ENCODE assay signal across 8 cellular contexts in the genomic region with DNA sequence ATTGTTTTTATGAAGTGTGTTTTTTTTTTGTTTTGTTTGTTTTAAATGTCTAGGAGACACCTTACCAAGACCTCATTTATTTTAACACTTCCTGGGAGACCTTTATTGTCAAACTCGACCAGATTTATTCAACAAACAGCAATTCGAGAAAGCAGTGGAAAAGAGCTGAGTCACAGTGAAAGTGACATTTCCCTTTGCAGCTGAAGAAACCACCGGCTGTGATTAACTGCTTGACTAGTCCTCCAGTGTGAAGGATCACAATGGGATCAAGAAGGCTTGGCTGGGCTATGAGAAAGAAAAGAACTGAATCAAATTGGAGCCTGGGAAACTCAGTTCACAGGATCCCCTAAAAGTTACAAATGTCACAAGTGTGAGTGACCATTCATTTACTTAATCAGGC. TPM values are rescaled to one million over a fixed set of nuclear protein-coding genes. Genes with fewer than 3 reads are reported as not detected.
DNase-seq lines count a peak whose midpoint lies in the region; ATAC-seq lines count a peak whose summit lies in the region.

No MANE protein-coding gene starts in this region.

- DNase-seq in GM04504 (ENCODE audit: low read depth) (peak; percentile 32), HT-29 (ENCODE audit: low spot score) (peak; percentile 43), NCI-H187 treated with DMSO at 0.1 percent for 48 hours (lab: John Stamatoyannopoulos, UW) (no peak), NCI-H1092 (lab: John Stamatoyannopoulos, UW) (no peak)
- peak; percentile 11 for DNase-seq in stimulated activated naive CD8-positive, alpha-beta T cell treated with anti-CD3 and anti-CD28 coated beads, Interleukin-15, Interleukin-2, amounts not matched to agents 100 U/mL and 50 U/mL, for 24 hours
- DNase-seq in activated CD4-positive, alpha-beta T cell treated with anti-CD3 and anti-CD28 coated beads, Interleukin-2, amount 50 U/mL, for 4 hours: no peak

- intact Hi-C loops in dendritic cell treated with granulocyte-macrophage colony-stimulating factor and Interleukin-4, amounts not matched to agents 40 ng/mL and 50 ng/mL, for 4 days (cut with micrococcal nuclease): no loop called here

- H3K4me3 Mint-ChIP-seq in dendritic cell treated with granulocyte-macrophage colony-stimulating factor and Interleukin-4, amounts not matched to agents 40 ng/mL and 50 ng/mL, for 4 days: no peak overlapping the region

- H3K27ac Mint-ChIP-seq in dendritic cell treated with granulocyte-macrophage colony-stimulating factor and Interleukin-4, amounts not matched to agents 40 ng/mL and 50 ng/mL, for 4 days: peak overlapping the region; percentile 70

- peaks cover 6% of the 10 kb centered on the region for H3K27me3 Mint-ChIP-seq in dendritic cell treated with granulocyte-macrophage colony-stimulating factor and Interleukin-4, amounts not matched to agents 40 ng/mL and 50 ng/mL, for 4 days

- peaks cover 16% of the 10 kb centered on the region for H3K4me1 Mint-ChIP-seq in dendritic cell treated with granulocyte-macrophage colony-stimulating factor and Interleukin-4, amounts not matched to agents 40 ng/mL and 50 ng/mL, for 4 days (ENCODE audit: low read depth)

- peak; percentile 98 for ATAC-seq in GM21529 (IDR thresholded peaks at IDR 0.05; ENCODE audit: unreplicated experiment)
- ATAC-seq in stimulated activated naive CD8-positive, alpha-beta T cell treated with anti-CD3 and anti-CD28 coated beads, Interleukin-15, Interleukin-2, amounts not matched to agents 100 U/mL and 50 U/mL, for 24 hours: peak; percentile 79

- no peaks in the 10 kb centered on the region for H3K36me3 Mint-ChIP-seq in dendritic cell treated with granulocyte-macrophage colony-stimulating factor and Interleukin-4, amounts not matched to agents 40 ng/mL and 50 ng/mL, for 4 days (ENCODE audit: low read depth)

- H3K9me3 Mint-ChIP-seq in dendritic cell treated with granulocyte-macrophage colony-stimulating factor and Interleukin-4, amounts not matched to agents 40 ng/mL and 50 ng/mL, for 4 days: peaks cover 23% of the 10 kb centered on the region

RNA-seq across cellular contexts. Expression of gene ADH7, which starts 11.9 kb away (rescaled TPM):
- not detected in 2 replicates for total RNA-seq in HT-29 (2014; rRNA removed; shearing (Covaris generic))

Comparison
In these comparisons a context has a peak if more than half of its experiments do, and no peak if none do; other contexts are left out.
1. DNase-seq: peak in GM04504 (single experiment), HT-29 (single experiment) and stimulated activated naive CD8-positive, alpha-beta T cell treated with anti-CD3 and anti-CD28 coated beads, Interleukin-15, Interleukin-2, amounts not matched to agents 100 U/mL and 50 U/mL, for 24 hours (single experiment); none in NCI-H187 treated with DMSO at 0.1 percent for 48 hours (single experiment), NCI-H1092 (single experiment) and activated CD4-positive, alpha-beta T cell treated with anti-CD3 and anti-CD28 coated beads, Interleukin-2, amount 50 U/mL, for 4 hours (0 of 2).